Comparison of ENCODE assay signal across 23 cellular contexts in genomic region chr15:35867371-35867770, GRCh38.
"Had no signal": no experiment of that assay in that cellular context is flagged by ENCODE, and none has a peak within 500 bp of the region (broad histone marks: within the 10 kb centered on the region; RNA-seq: fewer than 3 reads in every experiment).

No MANE protein-coding gene starts in this region.

- DNase-seq: colonic mucosa; dermis blood vessel endothelial cell; effector CD4-positive, alpha-beta T cell; heart right ventricle; hypothalamus; left colon; mammary epithelial cell; occipital lobe; pancreas; spleen; stimulated activated CD4-positive, alpha-beta T cell treated with anti-CD3 and anti-CD28 coated beads, Interleukin-15, amount 100 ng/mL, for 24 hours; stimulated activated CD4-positive, alpha-beta T cell treated with anti-CD3 and anti-CD28 coated beads, Interleukin-1b, Interleukin-23, amount 100 ng/mL, for 48 hours; stimulated activated CD4-positive, alpha-beta T cell treated with anti-CD3 and anti-CD28 coated beads, Interleukin-4, amount 100 ng/mL, for 24 hours; upper lobe of right lung had no signal

- H2AFZ ChIP-seq: neural progenitor cell had no signal

- H3K4me3 ChIP-seq: colonic mucosa, heart right ventricle, neural progenitor cell, pancreas, spleen, tibial nerve, upper lobe of right lung, vagina had no signal

- H3K4me1 ChIP-seq: colonic mucosa, heart right ventricle, neural progenitor cell, spleen, tibial nerve, upper lobe of right lung, vagina had no signal

- H3K9ac ChIP-seq: neural progenitor cell had no signal

- H3K27ac Mint-ChIP-seq: natural killer cell treated with Interleukin-12 subunit alpha and Interleukin-12 subunit beta and Interleukin-15 and Interleukin-18, amount 100 ng/mL, for 72 hours; neural progenitor cell; progenitor cell of endocrine pancreas; stimulated activated memory B cell treated with anti-CD40 and anti-IgM and Interleukin-4, amounts not matched to agents 10 μg/mL and 1 μg/mL and 100 μg/mL, for 72 hours; stimulated activated naive CD8-positive, alpha-beta T cell treated with anti-CD3 and anti-CD28 coated beads, Interleukin-15, Interleukin-2, amounts not matched to agents 100 ng/mL and 50 ng/mL, for 24 hours had no signal

- H3K9me3 ChIP-seq: colonic mucosa, heart right ventricle, pancreas, spleen, tibial nerve, upper lobe of right lung, vagina had no signal

- H3K27ac ChIP-seq: colonic mucosa, heart right ventricle, neural progenitor cell, pancreas, spleen, tibial nerve, upper lobe of right lung, vagina had no signal

- H3K27me3 ChIP-seq: colonic mucosa, heart right ventricle, neural progenitor cell, pancreas, spleen, tibial nerve, upper lobe of right lung, vagina had no signal

- H3K4me3 Mint-ChIP-seq: natural killer cell treated with Interleukin-12 subunit alpha and Interleukin-12 subunit beta and Interleukin-15 and Interleukin-18, amount 100 ng/mL, for 72 hours; neural progenitor cell; stimulated activated memory B cell treated with anti-CD40 and anti-IgM and Interleukin-4, amounts not matched to agents 10 μg/mL and 1 μg/mL and 100 μg/mL, for 72 hours; stimulated activated naive CD8-positive, alpha-beta T cell treated with anti-CD3 and anti-CD28 coated beads, Interleukin-15, Interleukin-2, amounts not matched to agents 100 ng/mL and 50 ng/mL, for 24 hours had no signal

- FAIRE-seq: frontal cortex, keratinocyte, pancreas had no signal

- H3K36me3 ChIP-seq: colonic mucosa, heart right ventricle, neural progenitor cell, pancreas, spleen, tibial nerve, upper lobe of right lung, vagina had no signal

- H3K27me3 Mint-ChIP-seq: natural killer cell treated with Interleukin-12 subunit alpha and Interleukin-12 subunit beta and Interleukin-15 and Interleukin-18, amount 100 ng/mL, for 72 hours; progenitor cell of endocrine pancreas; stimulated activated memory B cell treated with anti-CD40 and anti-IgM and Interleukin-4, amounts not matched to agents 10 μg/mL and 1 μg/mL and 100 μg/mL, for 72 hours had no signal

- H3K4me2 ChIP-seq: neural progenitor cell had no signal

- H3K9me3 Mint-ChIP-seq: neural progenitor cell had no signal

- H3K4me1 Mint-ChIP-seq: neural progenitor cell; stimulated activated memory B cell treated with anti-CD40 and anti-IgM and Interleukin-4, amounts not matched to agents 10 μg/mL and 1 μg/mL and 100 μg/mL, for 72 hours had no signal

- H3K36me3 Mint-ChIP-seq: natural killer cell treated with Interleukin-12 subunit alpha and Interleukin-12 subunit beta and Interleukin-15 and Interleukin-18, amount 100 ng/mL, for 72 hours; neural progenitor cell; stimulated activated memory B cell treated with anti-CD40 and anti-IgM and Interleukin-4, amounts not matched to agents 10 μg/mL and 1 μg/mL and 100 μg/mL, for 72 hours had no signal
